7 cellular contexts compared by ENCODE assay signal in the genomic region with DNA sequence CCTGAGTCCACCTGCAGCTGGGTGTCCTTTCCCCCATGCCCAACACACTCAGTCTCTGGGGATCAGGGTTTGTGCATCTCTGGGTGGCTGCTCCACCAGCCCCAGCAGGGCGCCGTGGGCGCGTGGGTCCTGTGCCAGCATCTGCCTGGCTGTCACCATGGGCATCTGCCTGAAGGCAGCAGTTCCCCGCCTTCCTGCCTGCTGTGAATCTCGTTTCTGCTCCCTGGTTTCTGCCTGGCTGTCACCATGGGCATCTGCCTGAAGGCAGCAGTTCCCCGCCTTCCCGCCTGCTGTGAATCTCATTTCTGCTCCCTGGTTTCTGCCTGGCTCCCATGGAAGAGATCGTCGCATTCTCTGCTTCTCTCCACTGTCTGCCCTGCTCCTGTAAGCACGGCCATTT.
DNase-seq lines count a peak whose midpoint lies in the region; ATAC-seq and TF ChIP-seq lines count a peak whose summit lies in the region.
"Not testable (repeated sequence)": the region's sequence is repeated elsewhere in the genome, so short reads cannot be mapped to it uniquely, and the experiment has no call there.

No MANE protein-coding gene starts in this region.

- not testable (repeated sequence) for H3K4me2 ChIP-seq in DND-41 (ENCODE audit: insufficient read depth, low read length)

- DNase-seq in DND-41; SJSA1 (ENCODE audit: low read depth in 1 of 2, low spot score in 2 of 2); left lobe of liver (ENCODE audit: low spot score): not testable (repeated sequence)
- DNase-seq in NCI-H146 (lab: John Stamatoyannopoulos, UW) (peak; percentile 20), NCI-H345 (lab: John Stamatoyannopoulos, UW) (peak; percentile 77), putamen (ENCODE audit: low spot score) (peak; percentile 39)

- H3K9me3 ChIP-seq in DND-41 (ENCODE audit: insufficient read depth, low read length, severe bottlenecking); SJSA1 (replicated peaks): not testable (repeated sequence)

- H2AFZ ChIP-seq in DND-41 (ENCODE audit: low read depth, low read length), result not testable (repeated sequence)

- not testable (repeated sequence) for H3K9ac ChIP-seq in DND-41 (ENCODE audit: low read depth, low read length)

- TF ChIP-seq CTCF in DND-41 (IDR thresholded peaks at IDR 0.05; ENCODE audit: borderline replicate concordance, extremely low read depth, low read length, poor library complexity, severe bottlenecking), result not testable (repeated sequence)

- ATAC-seq in DND-41 (ENCODE audit: insufficient read depth, low read depth) (peak; percentile 31; the same call in 1 of the 3 replicates), left lobe of liver (peak; percentile 25)

- not testable (repeated sequence) for H3K27me3 ChIP-seq in DND-41 (ENCODE audit: insufficient read depth, low read length, poor library complexity); SJSA1 (replicated peaks)

- H3K4me1 ChIP-seq in DND-41 (ENCODE audit: insufficient read depth, low read length), result not testable (repeated sequence)
- H3K4me1 ChIP-seq in SJSA1 (replicated peaks), result peaks cover 27% of the 10 kb centered on the region

- not testable (repeated sequence) for H3K27ac ChIP-seq in DND-41 (ENCODE audit: low read length)
- H3K27ac ChIP-seq in SJSA1 (peak overlapping the region; percentile 81), cingulate gyrus (ENCODE audit: low read depth, low read length) (peak overlapping the region; percentile 69)

- not testable (repeated sequence) for H3K4me3 ChIP-seq in DND-41 (ENCODE audit: low read depth in 1 of 2, low read length in 2 of 2); SJSA1

- not testable (repeated sequence) for H3K79me2 ChIP-seq in DND-41 (ENCODE audit: insufficient read depth, low read length)

- H3K36me3 ChIP-seq in DND-41 (ENCODE audit: insufficient read depth, low read length); SJSA1: not testable (repeated sequence)

- H4K20me1 ChIP-seq in DND-41 (ENCODE audit: insufficient read depth, low read length), result not testable (repeated sequence)
